ENCODE assay signal across 26 cellular contexts in the genomic region with DNA sequence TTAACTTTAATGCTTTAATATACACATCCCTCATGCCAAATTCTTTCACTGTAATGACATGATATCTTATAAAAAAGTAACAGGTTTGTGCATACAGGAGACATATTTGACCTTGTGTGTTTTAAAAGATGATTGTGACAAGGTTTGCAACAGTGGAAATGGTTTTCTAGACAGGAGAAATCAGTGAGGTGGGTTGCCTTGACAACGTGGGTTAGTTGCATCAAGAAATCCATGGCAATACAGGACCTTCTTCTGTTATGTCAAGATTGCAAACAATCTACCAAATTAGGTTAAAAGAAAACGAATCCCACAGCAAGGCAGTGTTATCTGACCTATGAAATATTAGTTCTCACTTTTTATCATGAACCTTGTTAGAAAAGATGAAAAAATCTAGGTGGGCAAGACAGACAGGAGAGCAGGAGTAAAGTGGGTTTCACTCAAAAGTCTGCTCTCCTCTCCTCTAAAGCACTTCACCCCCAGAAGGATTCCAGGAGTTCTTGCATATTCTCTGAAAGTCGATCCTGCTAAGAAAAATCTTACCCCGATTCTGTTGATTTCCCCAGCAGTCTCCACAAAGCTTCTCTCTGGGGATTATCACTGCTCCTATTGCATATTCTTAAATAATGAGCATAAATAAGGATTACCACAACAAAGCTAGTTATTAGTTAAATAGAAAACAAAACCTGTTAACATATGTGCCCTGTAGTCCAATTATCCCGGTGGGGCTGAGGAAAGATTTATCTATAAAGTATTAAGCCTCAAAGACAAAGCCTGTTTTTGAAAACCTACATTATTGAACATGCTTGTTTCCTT.
A peak's percentile ranks its signal among the peaks of the same experiment; 100 is the strongest.
DNase-seq lines count a peak whose midpoint lies in the region; ATAC-seq, FAIRE-seq and TF ChIP-seq lines count a peak whose summit lies in the region.
"Had no signal": no experiment of that assay in that cellular context is flagged by ENCODE, and none has a peak within 500 bp of the region (broad histone marks: within the 10 kb centered on the region; RNA-seq: fewer than 3 reads in every experiment).

No MANE protein-coding gene starts in this region.

- H2BK15ac ChIP-seq in mesendoderm (replicated peaks; ENCODE audit: low read depth): no peak overlapping the region

- POLR2A ChIA-PET in K562 (lab: Yijun Ruan, JAX): no interaction called here

- no peak for TF ChIP-seq POLR2A in K562 (conservative IDR thresholded peaks at IDR 0.05)

- no peak overlapping the region for H3K4me2 ChIP-seq in K562 (ENCODE audit: insufficient read depth, low read length)
- no peak overlapping the region for H3K4me2 ChIP-seq in mesendoderm (ENCODE audit: low read length)

- CTCF ChIA-PET in K562 (lab: Yijun Ruan, JAX; ENCODE audit: low intra/inter-chr PET ratio): no interaction called here

- DNase-seq in D341Med (ENCODE audit: low spot score): peak; percentile 48
- no peak for DNase-seq in K562 (ENCODE audit: extremely low read depth in 1 of 4, low spot score in 3 of 4)
- DNase-seq in mesendoderm: peak; percentile 62
- DNase-seq in H4 (ENCODE audit: low spot score): no peak
- DNase-seq in ureter (ENCODE audit: low spot score): no peak
- no peak for DNase-seq in HT-29 (ENCODE audit: low spot score)
- DNase-seq: activated CD4-positive, alpha-beta T cell treated with anti-CD3 and anti-CD28 coated beads for 36 hours; activated T-cell treated with anti-CD3 and anti-CD28 coated beads for 4 hours; amygdala; GF-D8; heart right ventricle; left colon; NCI-H1436; NCI-H446; NK-92 treated with Interleukin-12 subunit alpha and Interleukin-12 subunit beta, amount 100 ng/mL, for 24 hours; ovary; retina; stimulated activated naive CD4-positive, alpha-beta T cell; T-helper 2 cell had no signal

- no peak overlapping the region for H4K8ac ChIP-seq in mesendoderm (ENCODE audit: low read depth, low read length)

- intact Hi-C loops in K562 (cut with micrococcal nuclease): no loop called here

- no peak overlapping the region for H2BK120ac ChIP-seq in mesendoderm (ENCODE audit: low read depth, low read length)

- H3K23ac ChIP-seq in mesendoderm (ENCODE audit: low read length): no peak overlapping the region

- FAIRE-seq in K562 (lab: Jason Lieb, UNC): no peak
- FAIRE-seq: endothelial cell of umbilical vein, frontal cortex had no signal

- H3K4me3 ChIP-seq in HUES64 (ENCODE audit: low read length) (no peak overlapping the region), K562 (no peak overlapping the region), mesendoderm (ENCODE audit: low read length) (no peak overlapping the region)
- H3K4me3 ChIP-seq: heart right ventricle, ovary, skin epidermis had no signal

- H3K56ac ChIP-seq in mesendoderm (ENCODE audit: low read length): no peak overlapping the region

- no peak overlapping the region for H3K18ac ChIP-seq in mesendoderm (ENCODE audit: low read length)

- ATAC-seq in K562: no peak
- no peak for ATAC-seq in HG02623 (IDR thresholded peaks at IDR 0.05; ENCODE audit: unreplicated experiment)
- ATAC-seq: activated CD4-positive, alpha-beta T cell treated with anti-CD3 and anti-CD28 coated beads for 36 hours; activated naive CD4-positive, alpha-beta T cell treated with anti-CD3 and anti-CD28 coated beads, Interleukin-2, amount 50 U/mL, for 72 hours; heart right ventricle; left colon; Right ventricle myocardium inferior had no signal

- peaks cover 6% of the 10 kb centered on the region; the same call in 1 of the 2 replicates for H3K9me3 ChIP-seq in HUES64 (ENCODE audit: insufficient read depth, low read depth, low read length)
- H3K9me3 ChIP-seq in K562 (replicated peaks; ENCODE audit: control insufficient read depth, insufficient read depth, low read depth, low read length): no peaks in the 10 kb centered on the region
- H3K9me3 ChIP-seq: ovary had no signal

- no peaks in the 10 kb centered on the region for H3K79me1 ChIP-seq in mesendoderm (ENCODE audit: low read length)

- TF ChIP-seq RAD21 in K562 (CRISPR knock-in tag; conservative IDR thresholded peaks at IDR 0.05 in 1 of 2, IDR thresholded peaks at IDR 0.05 in 1 of 2): no peak

- H3K36me3 ChIP-seq in HUES64 (ENCODE audit: insufficient read depth, low read length) (no peaks in the 10 kb centered on the region), K562 (ENCODE audit: control insufficient read depth, insufficient read depth, low read length) (no peaks in the 10 kb centered on the region), mesendoderm (ENCODE audit: control insufficient read depth, insufficient read depth, low read length) (no peaks in the 10 kb centered on the region)
- H3K36me3 ChIP-seq: heart right ventricle, ovary had no signal

- 40% methylated on average over 4 of the region's 5 CpGs for WGBS in HUES64
- WGBS in K562 (ENCODE audit: insufficient coverage, low coverage, missing lambda C conversion rate): 0% methylated on average over 5 of the region's 5 CpGs
- WGBS in mesendoderm (ENCODE audit: extremely low coverage, insufficient coverage, low lambda C conversion rate): no CpG with 5 or more reads among the region's 5 CpGs

- H4K5ac ChIP-seq in mesendoderm (ENCODE audit: low read length): no peak overlapping the region

- H3K27ac ChIP-seq in HUES64 (ENCODE audit: low read depth, low read length) (peak overlapping the region; percentile 64; the same call in 1 of the 2 replicates), K562 (ENCODE audit: extremely low read depth, low read depth, low read length) (no peak overlapping the region), mesendoderm (ENCODE audit: low read depth, low read length) (no peak overlapping the region)
- H3K27ac ChIP-seq: heart right ventricle, ovary, skin epidermis had no signal

- no peak overlapping the region for H3K9ac ChIP-seq in HUES64 (ENCODE audit: low read depth, low read length)
- no peak overlapping the region for H3K9ac ChIP-seq in K562 (ENCODE audit: insufficient read depth in 1 of 2, low read depth in 2 of 2, low read length in 2 of 2)
- H3K9ac ChIP-seq in mesendoderm (ENCODE audit: low read length): no peak overlapping the region

- H3K79me2 ChIP-seq in K562 (ENCODE audit: control insufficient read depth, insufficient read depth, low read length) (no peaks in the 10 kb centered on the region), mesendoderm (ENCODE audit: control insufficient read depth, insufficient read depth, low read length) (no peaks in the 10 kb centered on the region)

- H3K27me3 ChIP-seq in HUES64 (ENCODE audit: insufficient read depth, low read length) (no peaks in the 10 kb centered on the region), K562 (ENCODE audit: control insufficient read depth in 2 of 2, insufficient read depth in 2 of 2, low read length in 2 of 2) (no peaks in the 10 kb centered on the region), mesendoderm (ENCODE audit: insufficient read depth, low read length, poor library complexity) (no peaks in the 10 kb centered on the region)
- H3K27me3 ChIP-seq: heart right ventricle, ovary had no signal

- H3K9me1 ChIP-seq in K562 (ENCODE audit: control insufficient read depth, insufficient read depth, low read length): no peaks in the 10 kb centered on the region

- H3K4me1 ChIP-seq in HUES64 (ENCODE audit: insufficient read depth, low read length) (peaks cover 25% of the 10 kb centered on the region), K562 (replicated peaks in 1 of 2; ENCODE audit: control insufficient read depth in 2 of 2, insufficient read depth in 2 of 2, low read length in 2 of 2) (no peaks in the 10 kb centered on the region), mesendoderm (ENCODE audit: control insufficient read depth, low read depth, low read length) (peaks cover 3% of the 10 kb centered on the region)

- no peak overlapping the region for H2AK5ac ChIP-seq in mesendoderm (ENCODE audit: low read length)

- in situ Hi-C loops in K562 (cut with MboI): loop anchor here (25.0 kb wide), 1 partner anchor 1172 kb away; no protein-coding TSS in a partner anchor

- no peak overlapping the region for H2BK5ac ChIP-seq in mesendoderm (ENCODE audit: low read length)

- BruUV-seq in K562 (replicated peaks; lab: Mats Ljungman, UMichigan): no TSS peak

- H3K4ac ChIP-seq in mesendoderm (ENCODE audit: low read depth, low read length): no peak overlapping the region

- no peak for TF ChIP-seq EP300 in K562 (IDR thresholded peaks at IDR 0.05; ENCODE audit: low read length)

- no peak for TF ChIP-seq CTCF in K562 (IDR thresholded peaks at IDR 0.05 in 2 of 3, conservative IDR thresholded peaks at IDR 0.05 in 1 of 3; ENCODE audit: insufficient read depth in 2 of 3, low read depth in 1 of 3, low read length in 3 of 3)

- no peak overlapping the region for H2AFZ ChIP-seq in K562 (ENCODE audit: low read depth, low read length)

- H4K20me1 ChIP-seq in K562 (replicated peaks; ENCODE audit: control insufficient read depth, insufficient read depth, low read length): no peaks in the 10 kb centered on the region

TF ChIP-seq in K562, 482 proteins besides CTCF, POLR2A, EP300 and RAD21:
- TF ChIP-seq ZEB2 (IDR thresholded peaks at IDR 0.05): no peak
- peak; percentile 14; the same call in 1 of the 2 replicates for TF ChIP-seq RFX1 (IDR thresholded peaks at IDR 0.05)

Comparison
In these comparisons a context has a peak if more than half of its experiments do, and no peak if none do; other contexts are left out.
1. DNase-seq: peak in D341Med (single experiment) and mesendoderm (single experiment); none in K562 (0 of 4), H4 (single experiment), ureter (single experiment) and HT-29 (single experiment).